ENCODE assay signal across 12 cellular contexts in genomic region chr1:42690477-42691156, GRCh38. TPM values are rescaled to one million over a fixed set of nuclear protein-coding genes. Genes with fewer than 3 reads are reported as not detected.
DNase-seq lines count a peak whose midpoint lies in the region; ATAC-seq, FAIRE-seq and TF ChIP-seq lines count a peak whose summit lies in the region.
"Had no signal": no experiment of that assay in that cellular context is flagged by ENCODE, and none has a peak within 500 bp of the region (broad histone marks: within the 10 kb centered on the region; RNA-seq: fewer than 3 reads in every experiment).

No MANE protein-coding gene starts in this region.

- H3F3A ChIP-seq in OCI-LY1 (ENCODE audit: insufficient read depth, low read length): no peaks in the 10 kb centered on the region

- H3K9me1 ChIP-seq in endothelial cell of umbilical vein (replicated peaks; ENCODE audit: control insufficient read depth, extremely low read depth, insufficient read depth, low read length): no peaks in the 10 kb centered on the region

- H3K27me3 Mint-ChIP-seq in activated T-cell treated with anti-CD3 and anti-CD28 coated beads, Interleukin-2, amount 50 U/mL, for 24 hours: no peaks in the 10 kb centered on the region
- no peaks in the 10 kb centered on the region for H3K27me3 Mint-ChIP-seq in stimulated activated naive B cell treated with anti-CD40 and anti-IgM and Interleukin-4, amounts not matched to agents 10 μg/mL and 1 μg/mL and 100 μg/mL, for 72 hours

- H3K4me1 Mint-ChIP-seq in activated T-cell treated with anti-CD3 and anti-CD28 coated beads, Interleukin-2, amount 50 U/mL, for 24 hours (ENCODE audit: low read depth): peaks cover 95% of the 10 kb centered on the region
- H3K4me1 Mint-ChIP-seq in stimulated activated naive B cell treated with anti-CD40 and anti-IgM and Interleukin-4, amounts not matched to agents 10 μg/mL and 1 μg/mL and 100 μg/mL, for 72 hours: peaks cover 40 to 65% of the 10 kb centered on the region in 2 donors

- DNase-seq in activated T-cell treated with anti-CD3 and anti-CD28 coated beads, Interleukin-2, amount 50 U/mL, for 24 hours: no peak
- no peak for DNase-seq in activated T-cell treated with anti-CD3 and anti-CD28 coated beads, Interleukin-2, amount 50 U/mL, for 48 hours
- DNase-seq in endothelial cell of umbilical vein (ENCODE audit: low read depth, low spot score) (peak; percentile 21), hypothalamus (lab: John Stamatoyannopoulos, UW) (no peak), NCI-H1092 (lab: John Stamatoyannopoulos, UW) (no peak)
- no peak for DNase-seq in stimulated activated naive B cell treated with anti-CD40 and anti-IgM and Interleukin-4, amounts not matched to agents 10 μg/mL and 1 μg/mL and 100 μg/mL, for 72 hours
- DNase-seq in stimulated activated CD8-positive, alpha-beta memory T cell treated with anti-CD3 and anti-CD28 coated beads, Interleukin-4, amount 100 ng/mL, for 48 hours: no peak
- DNase-seq: BE2C, heart left ventricle had no signal

- intact Hi-C loops in endothelial cell of umbilical vein (cut with micrococcal nuclease): no loop called here

- TF ChIP-seq CTCF in OCI-LY1 (IDR thresholded peaks at IDR 0.05; ENCODE audit: low read length): no peak
- peak in 1 of 2 donors; percentile 5 for TF ChIP-seq CTCF in endothelial cell of umbilical vein (IDR thresholded peaks at IDR 0.05; ENCODE audit: extremely low read depth in 1 of 2, insufficient read depth in 1 of 2, low read depth in 1 of 2, low read length in 2 of 2)

- H3K27ac Mint-ChIP-seq in activated T-cell treated with anti-CD3 and anti-CD28 coated beads, Interleukin-2, amount 50 U/mL, for 24 hours: peak overlapping the region; percentile 85
- H3K27ac Mint-ChIP-seq in stimulated activated naive B cell treated with anti-CD40 and anti-IgM and Interleukin-4, amounts not matched to agents 10 μg/mL and 1 μg/mL and 100 μg/mL, for 72 hours: no peak overlapping the region

- H3K9me2 ChIP-seq in OCI-LY1 (ENCODE audit: low read depth, low read length): no peaks in the 10 kb centered on the region

- no peaks in the 10 kb centered on the region for H3K9me3 Mint-ChIP-seq in activated T-cell treated with anti-CD3 and anti-CD28 coated beads, Interleukin-2, amount 50 U/mL, for 24 hours
- no peaks in the 10 kb centered on the region for H3K9me3 Mint-ChIP-seq in stimulated activated naive B cell treated with anti-CD40 and anti-IgM and Interleukin-4, amounts not matched to agents 10 μg/mL and 1 μg/mL and 100 μg/mL, for 72 hours
- H3K9me3 Mint-ChIP-seq: nephron had no signal

- peaks cover 60% of the 10 kb centered on the region for H3K4me1 ChIP-seq in OCI-LY1 (ENCODE audit: insufficient read depth, low read length, severe bottlenecking)
- peaks cover 11% of the 10 kb centered on the region for H3K4me1 ChIP-seq in endothelial cell of umbilical vein (ENCODE audit: control insufficient read depth, extremely low read depth, insufficient read depth, low read length)
- H3K4me1 ChIP-seq: BE2C had no signal

- H2AFZ ChIP-seq in OCI-LY1 (ENCODE audit: low read length) (no peak overlapping the region), endothelial cell of umbilical vein (ENCODE audit: low read depth, low read length) (no peak overlapping the region)

- TF ChIP-seq POLR2A in endothelial cell of umbilical vein (IDR thresholded peaks at IDR 0.05; ENCODE audit: low read depth, low read length): no peak

- H3K4me3 Mint-ChIP-seq in activated T-cell treated with anti-CD3 and anti-CD28 coated beads, Interleukin-2, amount 50 U/mL, for 24 hours: peak overlapping the region; percentile 62
- no peak overlapping the region for H3K4me3 Mint-ChIP-seq in stimulated activated naive B cell treated with anti-CD40 and anti-IgM and Interleukin-4, amounts not matched to agents 10 μg/mL and 1 μg/mL and 100 μg/mL, for 72 hours
- H3K4me3 Mint-ChIP-seq: nephron had no signal

- H4K20me1 ChIP-seq in OCI-LY1 (ENCODE audit: insufficient read depth, low read length): peaks cover 12% of the 10 kb centered on the region
- peaks cover 45% of the 10 kb centered on the region for H4K20me1 ChIP-seq in endothelial cell of umbilical vein (replicated peaks; ENCODE audit: control insufficient read depth, extremely low read depth, insufficient read depth, low read length)

- H3K9ac ChIP-seq in OCI-LY1 (ENCODE audit: low read length) (no peak overlapping the region), endothelial cell of umbilical vein (replicated peaks; ENCODE audit: extremely low read depth, insufficient read depth, low read length) (no peak overlapping the region)

- CTCF ChIA-PET in endothelial cell of umbilical vein (lab: Charles Lee): interaction anchor here (1.0 to 2.7 kb wide), 7 partner anchors 8 to 346 kb away, joined by 3 to 17 read pairs (median 5); partner anchors contain the start of genes PPCS, PPIH and YBX1

- H3K4me3 ChIP-seq in OCI-LY1 (ENCODE audit: low read depth, low read length, poor library complexity, severe bottlenecking): no peak overlapping the region
- no peak overlapping the region for H3K4me3 ChIP-seq in endothelial cell of umbilical vein (replicated peaks in 1 of 3; ENCODE audit: insufficient read depth in 1 of 3, low read depth in 1 of 3, low read length in 3 of 3)
- H3K4me3 ChIP-seq: body of pancreas, heart left ventricle had no signal

- H3K36me3 Mint-ChIP-seq in activated T-cell treated with anti-CD3 and anti-CD28 coated beads, Interleukin-2, amount 50 U/mL, for 24 hours (ENCODE audit: low read depth): peaks cover 100% of the 10 kb centered on the region
- H3K36me3 Mint-ChIP-seq in stimulated activated naive B cell treated with anti-CD40 and anti-IgM and Interleukin-4, amounts not matched to agents 10 μg/mL and 1 μg/mL and 100 μg/mL, for 72 hours: peaks cover 17 to 45% of the 10 kb centered on the region in 2 donors

- H3K9me3 ChIP-seq in OCI-LY1 (ENCODE audit: low read length): no peaks in the 10 kb centered on the region
- H3K9me3 ChIP-seq in endothelial cell of umbilical vein (replicated peaks; ENCODE audit: control insufficient read depth, insufficient read depth, low read length): no peaks in the 10 kb centered on the region
- H3K9me3 ChIP-seq: BE2C, body of pancreas, heart left ventricle had no signal

- H3K36me3 ChIP-seq in OCI-LY1 (ENCODE audit: insufficient read depth, low read length) (peaks cover 99% of the 10 kb centered on the region), endothelial cell of umbilical vein (ENCODE audit: control insufficient read depth in 2 of 2, extremely low read depth in 1 of 2, insufficient read depth in 2 of 2, low read length in 2 of 2) (peaks cover 4 to 10% of the 10 kb centered on the region in 2 experiments)

- no peak for FAIRE-seq in endothelial cell of umbilical vein (lab: Jason Lieb, UNC)

- H3K79me2 ChIP-seq in OCI-LY1 (ENCODE audit: insufficient read depth, low read length): peaks cover 100% of the 10 kb centered on the region
- peaks cover 100% of the 10 kb centered on the region for H3K79me2 ChIP-seq in endothelial cell of umbilical vein (ENCODE audit: control insufficient read depth, insufficient read depth, low read length)

- no peak overlapping the region for H3K27ac ChIP-seq in OCI-LY1 (ENCODE audit: low read depth, low read length, poor library complexity, severe bottlenecking)
- no peak overlapping the region for H3K27ac ChIP-seq in endothelial cell of umbilical vein (ENCODE audit: insufficient read depth, low read depth, low read length)
- H3K27ac ChIP-seq: heart left ventricle had no signal

- peak; percentile 33 to 57 for ATAC-seq in stimulated activated naive B cell treated with anti-CD40 and anti-IgM and Interleukin-4, amounts not matched to agents 10 μg/mL and 1 μg/mL and 100 μg/mL, for 72 hours (replicated peaks)
- ATAC-seq: body of pancreas, heart left ventricle had no signal

- 0 out of 2 replicates have a peak overlapping the region, but pooled peaks have one; percentile 14 for H3K4me2 ChIP-seq in OCI-LY1 (ENCODE audit: low read length)
- peak overlapping the region; percentile 14 for H3K4me2 ChIP-seq in endothelial cell of umbilical vein (ENCODE audit: insufficient read depth, low read length)

- dilution Hi-C loops in endothelial cell of umbilical vein (cut with MboI; ENCODE audit: extremely low pct_ligation_motif_present, low sequenced_read_pairs): no loop called here

- POLR2A ChIA-PET in endothelial cell of umbilical vein (lab: Charles Lee): no interaction called here

- H3K27me3 ChIP-seq in OCI-LY1 (ENCODE audit: insufficient read depth, low read length): no peaks in the 10 kb centered on the region
- no peaks in the 10 kb centered on the region for H3K27me3 ChIP-seq in endothelial cell of umbilical vein (ENCODE audit: control insufficient read depth in 2 of 2, insufficient read depth in 2 of 2, low read length in 2 of 2)
- H3K27me3 ChIP-seq: BE2C, body of pancreas, heart left ventricle had no signal

- BruUV-seq in endothelial cell of umbilical vein (replicated peaks; lab: Mats Ljungman, UMichigan): no TSS peak

RNA-seq across cellular contexts. Expression of gene YBX1, which starts 8.4 kb away (rescaled TPM):
- 783 and 829 TPM in 2 replicates for total RNA-seq in endothelial cell of umbilical vein
- polyA plus RNA-seq in endothelial cell of umbilical vein: 271 and 430 TPM in 2 replicates
- polyA plus RNA-seq in endothelial cell of umbilical vein (2011; cell fraction: cytosol; rRNA removed): 740 and 881 TPM in 2 replicates
- polyA plus RNA-seq in endothelial cell of umbilical vein (2011; cell fraction: nucleus; rRNA removed): 258 and 328 TPM in 2 replicates
- polyA plus RNA-seq in endothelial cell of umbilical vein (2012): 792 and 950 TPM in 2 replicates
- 262 and 279 TPM in 2 replicates for polyA minus RNA-seq in endothelial cell of umbilical vein
- 377 TPM for polyA minus RNA-seq in endothelial cell of umbilical vein (2011; cell fraction: cytosol; rRNA and poly(A)+ RNA removed)
- 44.3 and 52.1 TPM in 2 replicates for polyA minus RNA-seq in endothelial cell of umbilical vein (2011; cell fraction: nucleus; rRNA and poly(A)+ RNA removed)

RNA-seq across cellular contexts. Expression of gene PPIH, which starts 32.4 kb away (rescaled TPM):
- total RNA-seq in endothelial cell of umbilical vein: 49.3 and 52.1 TPM in 2 replicates
- polyA plus RNA-seq in endothelial cell of umbilical vein: 40.0 and 55.2 TPM in 2 replicates
- 63.1 and 73.6 TPM in 2 replicates for polyA plus RNA-seq in endothelial cell of umbilical vein (2011; cell fraction: cytosol; rRNA removed)
- polyA plus RNA-seq in endothelial cell of umbilical vein (2011; cell fraction: nucleus; rRNA removed): 35.2 and 57.0 TPM in 2 replicates
- polyA plus RNA-seq in endothelial cell of umbilical vein (2012): 38.0 and 57.7 TPM in 2 replicates
- 26.0 and 34.8 TPM in 2 replicates for polyA minus RNA-seq in endothelial cell of umbilical vein
- polyA minus RNA-seq in endothelial cell of umbilical vein (2011; cell fraction: cytosol; rRNA and poly(A)+ RNA removed): 30.5 TPM
- 10.5 and 14.0 TPM in 2 replicates for polyA minus RNA-seq in endothelial cell of umbilical vein (2011; cell fraction: nucleus; rRNA and poly(A)+ RNA removed)

RNA-seq across cellular contexts. Expression of gene CLDN19, which starts 49.4 kb away (rescaled TPM):
- total RNA-seq in endothelial cell of umbilical vein: not detected in 2 replicates
- not detected in 2 replicates for polyA plus RNA-seq in endothelial cell of umbilical vein
- not detected in 2 replicates for polyA plus RNA-seq in endothelial cell of umbilical vein (2011; cell fraction: cytosol; rRNA removed)
- polyA plus RNA-seq in endothelial cell of umbilical vein (2011; cell fraction: nucleus; rRNA removed): not detected in 2 replicates
- not detected in 2 replicates for polyA plus RNA-seq in endothelial cell of umbilical vein (2012)
- polyA minus RNA-seq in endothelial cell of umbilical vein: not detected in 2 replicates
- polyA minus RNA-seq in endothelial cell of umbilical vein (2011; cell fraction: cytosol; rRNA and poly(A)+ RNA removed): not detected
- polyA minus RNA-seq in endothelial cell of umbilical vein (2011; cell fraction: nucleus; rRNA and poly(A)+ RNA removed): not detected in 2 replicates
- total RNA-seq: body of pancreas had no signal
